Comparison of ENCODE assay signal across 8 cellular contexts in genomic region chr14:53539489-53540126, GRCh38.
DNase-seq lines count a peak whose midpoint lies in the region; ATAC-seq and FAIRE-seq lines count a peak whose summit lies in the region.

No MANE protein-coding gene starts in this region.

- FAIRE-seq in RCC 7860 (lab: Jason Lieb, UNC), result no peak

- intact Hi-C loops in sciatic nerve (cut with DNase I), result loop anchor here (10.0 kb wide), 2 partner anchors 635 to 805 kb away; no protein-coding TSS in a partner anchor

- peak; percentile 80 for ATAC-seq in GM19463 (IDR thresholded peaks at IDR 0.05; ENCODE audit: unreplicated experiment)
- ATAC-seq in sciatic nerve, result peak; percentile 89
- ATAC-seq in GM21360 (IDR thresholded peaks at IDR 0.05; ENCODE audit: unreplicated experiment), result no peak

- peak; percentile 29 for DNase-seq in DMS114 treated with DMSO at 0.1 percent for 48 hours (lab: John Stamatoyannopoulos, UW; ENCODE audit: unreplicated experiment)
- DNase-seq in HuH-7.5 (ENCODE audit: low spot score), result peak; percentile 12
- peak; percentile 5 for DNase-seq in RCC 7860 (ENCODE audit: low spot score)
- DNase-seq in anterior cingulate cortex (lab: John Stamatoyannopoulos, UW), result peak in 57 of 58 donors; percentile 1 to 84 (median 45)
- peak; percentile 29 for DNase-seq in hepatic stellate cell (ENCODE audit: low spot score)
- DNase-seq in sciatic nerve (ENCODE audit: low spot score), result peak; percentile 88

Comparison
In these comparisons a context has a peak if more than half of its experiments do, and no peak if none do; other contexts are left out.
1. DNase-seq: peak in every context shown above with its lines; median percentile 88 in sciatic nerve; 45 in anterior cingulate cortex; 29 in DMS114 treated with DMSO at 0.1 percent for 48 hours; 29 in hepatic stellate cell; 12 in HuH-7.5; 5 in RCC 7860.